7 cellular contexts compared by ENCODE assay signal in genomic region chr19:2820112-2820702, GRCh38. TPM values are rescaled to one million over a fixed set of nuclear protein-coding genes. Genes with fewer than 3 reads are reported as not detected.
DNase-seq lines count a peak whose midpoint lies in the region; ATAC-seq and TF ChIP-seq lines count a peak whose summit lies in the region.

No MANE protein-coding gene starts in this region.

- TF ChIP-seq CTCF in WTC11 (IDR thresholded peaks at IDR 0.05) (no peak), psoas muscle (IDR thresholded peaks at IDR 0.05) (no peak)

- CTCF ChIA-PET in WTC11 (lab: Charles Lee), result interaction anchor here (0.5 to 2.1 kb wide), 10 partner anchors 10 to 659 kb away, joined by 3 to 14 read pairs (median 4); partner anchors contain the start of genes ZNF555 and ZNF57

- H3K4me3 Mint-ChIP-seq in WTC11, result peak overlapping the region; percentile 91

- H3K27me3 Mint-ChIP-seq in WTC11 (ENCODE audit: low read depth), result no peaks in the 10 kb centered on the region

- H3K27me3 ChIP-seq in psoas muscle (ENCODE audit: insufficient read depth in 3 of 3, low read length in 2 of 3), result no peaks in the 10 kb centered on the region

- H3K27ac ChIP-seq in psoas muscle, result peak overlapping the region; percentile 74

- POLR2A ChIA-PET in WTC11 (lab: Charles Lee), result interaction anchor here (0.8 kb wide), 1 partner anchor 35 kb away, joined by 3 read pairs; the partner anchor contains the start of gene THOP1

- no peaks in the 10 kb centered on the region; the same call in 1 of the 2 replicates for H3K9me3 Mint-ChIP-seq in WTC11

- H3K4me3 ChIP-seq in psoas muscle, result peak overlapping the region; percentile 89

- H3K4me1 Mint-ChIP-seq in WTC11, result no peaks in the 10 kb centered on the region

- peaks cover 5% of the 10 kb centered on the region for H3K4me1 ChIP-seq in psoas muscle

- H3K36me3 Mint-ChIP-seq in WTC11, result peaks cover 5% of the 10 kb centered on the region

- H3K36me3 ChIP-seq in psoas muscle (ENCODE audit: insufficient read depth in 1 of 2, low read depth in 1 of 2), result peaks cover 0 to 25% of the 10 kb centered on the region in 2 donors

- ATAC-seq in GM18498 (IDR thresholded peaks at IDR 0.05; ENCODE audit: unreplicated experiment), result peak; percentile 28
- peak; percentile 19 for ATAC-seq in HG02970 (IDR thresholded peaks at IDR 0.05; ENCODE audit: low FRiP score, unreplicated experiment)
- ATAC-seq in WTC11, result peak; percentile 43
- ATAC-seq in psoas muscle, result peak in 2 of 4 donors; percentile 5 to 22
- ATAC-seq in GM19351 (IDR thresholded peaks at IDR 0.05; ENCODE audit: unreplicated experiment), result no peak

- DNase-seq in WTC11 (ENCODE audit: low spot score) (no peak), glomerular visceral epithelial cell (ENCODE audit: extremely low spot score) (peak; percentile 21), psoas muscle (no peak), NCI-H526 treated with DMSO at 0.1 percent for 48 hours (lab: John Stamatoyannopoulos, UW) (no peak)

- H3K9me3 ChIP-seq in psoas muscle, result no peaks in the 10 kb centered on the region

- H3K27ac Mint-ChIP-seq in WTC11, result 0 out of 2 replicates have a peak overlapping the region, but pooled peaks have one; percentile 49

- WGBS in psoas muscle, 3 donors, result 2 to 3% (median 3%) methylated on average over 30 to 36 of the region's 36 CpGs

- intact Hi-C loops in psoas muscle (cut with DNase I), result no loop called here

TF ChIP-seq in WTC11, 78 proteins besides CTCF, POLR2A, EP300 and RAD21:
- TF ChIP-seq ESRRA (CRISPR knock-in tag; IDR thresholded peaks at IDR 0.05; ENCODE audit: borderline replicate concordance) (0 out of 2 replicates have a peak, but pooled peaks have one; percentile 7), FOXP1 (CRISPR knock-in tag; IDR thresholded peaks at IDR 0.05; ENCODE audit: borderline replicate concordance) (peak; percentile 9; the same call in 1 of the 2 replicates), USF2 (CRISPR knock-in tag; IDR thresholded peaks at IDR 0.05) (no peak), NR1H2 (CRISPR knock-in tag; IDR thresholded peaks at IDR 0.05) (no peak)
TF ChIP-seq in WTC11: peak in this region for 2.

RNA-seq across cellular contexts. Expression of gene ZNF554, which starts 0.5 kb away (rescaled TPM):
- total RNA-seq in WTC11 (2021) (5.7 to 6.2 TPM (median 6.1 TPM) in 3 replicates), psoas muscle (1 to 10 TPM; 3.5 to 6.5 (median 4.5) TPM)
- polyA plus RNA-seq in psoas muscle, result 1 to 10 TPM; 1.8 to 5.2 (median 3.6) TPM

RNA-seq across cellular contexts. Expression of gene ZNF555, which starts 21.1 kb away (rescaled TPM):
- total RNA-seq in WTC11 (2021) (6.6 to 7.2 TPM (median 6.6 TPM) in 3 replicates), psoas muscle (10 to 100 TPM in 2 of 4 donors, 1 to 10 TPM in 2; 2.9 to 16.0 (median 8.5) TPM)
- 1 to 10 TPM; 1.7 to 2.4 (median 1.9) TPM for polyA plus RNA-seq in psoas muscle

RNA-seq across cellular contexts. Expression of gene THOP1, which starts 34.9 kb away (rescaled TPM):
- total RNA-seq in WTC11 (2021) (165 to 181 TPM (median 176 TPM) in 3 replicates), psoas muscle (10 to 100 TPM; 46.0 to 60.2 (median 55.9) TPM)
- 10 to 100 TPM; 58.3 to 92.2 (median 85.9) TPM for polyA plus RNA-seq in psoas muscle

RNA-seq across cellular contexts. Expression of gene SGTA, which starts 37.1 kb away (rescaled TPM):
- 89.3 to 91.2 TPM (median 89.4 TPM) in 3 replicates for total RNA-seq in WTC11 (2021)
- total RNA-seq in psoas muscle, result 100 to 1,000 TPM in 1 of 4 donors, 10 to 100 TPM in 3; 63.4 to 104 (median 77.8) TPM
- 100 to 1,000 TPM in 2 of 3 donors, 10 to 100 TPM in 1; 99.1 to 186 (median 123) TPM for polyA plus RNA-seq in psoas muscle

RNA-seq across cellular contexts. Expression of gene ZNF556, which starts 46.9 kb away (rescaled TPM):
- 0.02 to 0.11 TPM in 2 of 3 replicates, not detected in the other for total RNA-seq in WTC11 (2021)
- total RNA-seq in psoas muscle, result 10 to 100 TPM in 2 of 4 donors, under 1 TPM in 2; 0.57 to 15.6 (median 5.8) TPM
- polyA plus RNA-seq in psoas muscle, result 1 to 10 TPM in 1 of 3 donors, under 1 TPM in 2; 0.24 to 7.7 (median 0.69) TPM
